Comparison of ENCODE assay signal across 12 cellular contexts in the genomic region with DNA sequence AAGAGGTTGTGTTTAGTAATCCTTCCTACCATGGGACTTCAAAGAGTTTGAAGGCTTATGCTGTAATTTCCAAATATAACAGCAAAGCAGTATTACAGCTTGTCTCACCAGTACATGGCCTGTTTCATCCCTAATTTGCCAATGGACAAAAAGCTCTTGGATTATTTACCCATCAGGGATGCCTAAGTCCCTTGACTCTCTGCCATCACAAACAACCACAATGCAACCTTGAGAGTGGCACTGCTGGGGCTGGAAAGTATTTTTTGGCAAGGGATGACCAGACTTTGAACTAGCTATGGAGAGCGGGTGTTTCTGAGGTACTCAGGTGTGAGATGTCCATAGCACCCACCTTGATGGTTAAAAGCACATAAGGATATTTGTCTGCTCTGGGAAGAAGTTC. TPM values are rescaled to one million over a fixed set of nuclear protein-coding genes. Genes with fewer than 3 reads are reported as not detected.
"Had no signal": no experiment of that assay in that cellular context is flagged by ENCODE, and none has a peak within 500 bp of the region (broad histone marks: within the 10 kb centered on the region; RNA-seq: fewer than 3 reads in every experiment).

No MANE protein-coding gene starts in this region.

- DNase-seq: activated B cell treated with CpG ODN at 0.5 μM for 24 hours; activated CD4-positive, alpha-beta T cell treated with anti-CD3 and anti-CD28 coated beads, Interleukin-2, amount 10 ng/mL, durations not matched to agents 7 days and 5 days; activated CD8-positive, alpha-beta memory T cell treated with anti-CD3 and anti-CD28 coated beads for 24 hours; activated naive CD4-positive, alpha-beta T cell treated with anti-CD3 and anti-CD28 coated beads, Interleukin-2, amount 10 ng/mL, durations not matched to agents 7 days and 5 days; dermis blood vessel endothelial cell; left lung; mesendoderm; retina had no signal

- H3K4me1 Mint-ChIP-seq: activated B cell treated with CpG ODN at 0.5 μM for 24 hours; activated CD4-positive, alpha-beta T cell treated with anti-CD3 and anti-CD28 coated beads, Interleukin-2, amount 10 ng/mL, durations not matched to agents 7 days and 5 days had no signal

- H3K9me3 ChIP-seq: left lung, tibial nerve had no signal

- H3K4me3 Mint-ChIP-seq: activated B cell treated with CpG ODN at 0.5 μM for 24 hours; activated CD4-positive, alpha-beta T cell treated with anti-CD3 and anti-CD28 coated beads, Interleukin-2, amount 10 ng/mL, durations not matched to agents 7 days and 5 days; activated naive CD4-positive, alpha-beta T cell treated with anti-CD3 and anti-CD28 coated beads, Interleukin-2, amount 10 ng/mL, durations not matched to agents 7 days and 5 days; T-helper 1 cell treated with Interleukin-12 subunit alpha and Interleukin-12 subunit beta and Interleukin-4 antibody, amounts not matched to agents 30 μg/mL and 1 μg/mL, for 36 hours had no signal

- H3K27me3 ChIP-seq: left lung, tibial nerve had no signal

- H3K36me3 ChIP-seq: left lung, tibial nerve had no signal

- H3K9me3 Mint-ChIP-seq: activated B cell treated with CpG ODN at 0.5 μM for 24 hours; activated CD4-positive, alpha-beta T cell treated with anti-CD3 and anti-CD28 coated beads, Interleukin-2, amount 10 ng/mL, durations not matched to agents 7 days and 5 days; activated naive CD4-positive, alpha-beta T cell treated with anti-CD3 and anti-CD28 coated beads, Interleukin-2, amount 10 ng/mL, durations not matched to agents 7 days and 5 days; T-helper 1 cell treated with Interleukin-12 subunit alpha and Interleukin-12 subunit beta and Interleukin-4 antibody, amounts not matched to agents 30 μg/mL and 1 μg/mL, for 36 hours had no signal

- H3K27ac ChIP-seq: left lung, parathyroid adenoma had no signal

- H3K4me1 ChIP-seq: parathyroid adenoma had no signal

- H3K36me3 Mint-ChIP-seq: activated naive CD4-positive, alpha-beta T cell treated with anti-CD3 and anti-CD28 coated beads, Interleukin-2, amount 10 ng/mL, durations not matched to agents 7 days and 5 days had no signal

- ATAC-seq: left lung had no signal

- H3K4me3 ChIP-seq: left lung, skin epidermis, tibial nerve had no signal

- H3K27ac Mint-ChIP-seq: activated B cell treated with CpG ODN at 0.5 μM for 24 hours; activated CD4-positive, alpha-beta T cell treated with anti-CD3 and anti-CD28 coated beads, Interleukin-2, amount 10 ng/mL, durations not matched to agents 7 days and 5 days; activated naive CD4-positive, alpha-beta T cell treated with anti-CD3 and anti-CD28 coated beads, Interleukin-2, amount 10 ng/mL, durations not matched to agents 7 days and 5 days; T-helper 1 cell treated with Interleukin-12 subunit alpha and Interleukin-12 subunit beta and Interleukin-4 antibody, amounts not matched to agents 30 μg/mL and 1 μg/mL, for 36 hours had no signal

RNA-seq across cellular contexts. Expression of a gene that starts 9.1 kb away (rescaled TPM):
- total RNA-seq: activated B cell treated with CpG ODN at 0.5 μM for 24 hours; activated CD4-positive, alpha-beta T cell treated with anti-CD3 and anti-CD28 coated beads, Interleukin-2, amount 10 ng/mL, durations not matched to agents 7 days and 5 days had no signal
